20 cellular contexts compared by ENCODE assay signal in the genomic region with DNA sequence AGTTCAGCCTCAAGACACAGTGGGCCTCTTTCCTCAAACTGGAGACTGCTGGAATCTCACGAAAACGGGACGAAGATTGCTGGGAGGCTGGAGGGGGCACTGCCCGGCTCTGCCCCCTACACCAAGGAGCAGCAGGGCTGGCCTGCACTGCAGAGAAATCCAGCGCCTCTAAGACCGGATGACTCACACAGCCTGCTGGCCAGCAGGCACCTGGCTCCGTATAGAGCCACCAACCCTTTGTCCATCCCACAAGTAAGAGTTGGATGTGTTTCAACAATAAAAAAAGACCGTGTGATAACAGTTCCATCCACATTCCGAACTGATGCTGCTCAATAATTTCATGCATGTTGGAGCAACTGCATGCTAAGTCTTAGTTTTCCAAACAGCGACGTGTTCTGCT. TPM values are rescaled to one million over a fixed set of nuclear protein-coding genes. Genes with fewer than 3 reads are reported as not detected.
DNase-seq lines count a peak whose midpoint lies in the region; ATAC-seq lines count a peak whose summit lies in the region.
"Had no signal": no experiment of that assay in that cellular context is flagged by ENCODE, and none has a peak within 500 bp of the region (broad histone marks: within the 10 kb centered on the region; RNA-seq: fewer than 3 reads in every experiment).

No MANE protein-coding gene starts in this region.

- no peak for DNase-seq in Right ventricle myocardium inferior (ENCODE audit: missing footprints)
- DNase-seq in cardiac septum (ENCODE audit: low spot score), result no peak
- peak; percentile 35 for DNase-seq in cerebellar cortex (ENCODE audit: low spot score)
- DNase-seq in right cardiac atrium, result peak in 2 of 3 donors; percentile 58 to 68
- no peak for DNase-seq in activated T-cell treated with anti-CD3 and anti-CD28 coated beads, Interleukin-2, amount 50 U/mL, for 48 hours
- DNase-seq in stimulated activated CD4-positive, alpha-beta T cell treated with anti-CD3 and anti-CD28 coated beads, Interleukin-2, amount 100 ng/mL, for 48 hours, result no peak
- DNase-seq in activated naive CD4-positive, alpha-beta T cell treated with Interleukin-2 at 50 U/mL for 16 hours, result no peak
- no peak for DNase-seq in ecto neural progenitor cell (ENCODE audit: low spot score)
- DNase-seq: activated CD4-positive, alpha-beta T cell treated with anti-CD3 and anti-CD28 coated beads, Interleukin-2, amount 50 U/mL, for 48 hours; CD8-positive, alpha-beta T cell; effector memory CD4-positive, alpha-beta T cell; KBM-7; NCI-H146; NCI-H446 treated with DMSO at 0.1 percent for 48 hours had no signal

- no peaks in the 10 kb centered on the region for H3K9me3 ChIP-seq in right cardiac atrium (ENCODE audit: control insufficient read depth, low read length)
- H3K9me3 ChIP-seq: ascending aorta had no signal

- intact Hi-C loops in Right ventricle myocardium inferior (cut with DNase I), result no loop called here
- intact Hi-C loops in cardiac septum (cut with DNase I), result loop anchor here (1.0 kb wide), 1 partner anchor 15 kb away; a partner anchor contains a TSS
- intact Hi-C loops in right cardiac atrium (cut with DNase I), result no loop called here

- H3K27ac ChIP-seq in right cardiac atrium (ENCODE audit: low read length), result peak overlapping the region; percentile 93
- H3K27ac ChIP-seq: ascending aorta had no signal

- no peak overlapping the region for H3K4me3 ChIP-seq in right cardiac atrium (ENCODE audit: low read length)
- H3K4me3 ChIP-seq: ascending aorta had no signal

- peaks cover 9% of the 10 kb centered on the region for H3K4me1 ChIP-seq in right cardiac atrium (ENCODE audit: control insufficient read depth, insufficient read depth, low read length)
- H3K4me1 ChIP-seq: ascending aorta had no signal

- peak; percentile 93 for ATAC-seq in Right ventricle myocardium inferior
- ATAC-seq in right cardiac atrium, result peak; percentile 88 to 91
- ATAC-seq: CD8-positive, alpha-beta T cell had no signal

- 44% methylated on average over 11 of the region's 11 CpGs for WGBS in right cardiac atrium

- no peaks in the 10 kb centered on the region for H3K27me3 ChIP-seq in right cardiac atrium (ENCODE audit: control insufficient read depth, insufficient read depth)
- H3K27me3 ChIP-seq: ascending aorta had no signal

RNA-seq across cellular contexts. Expression of a gene that starts 11.5 kb away (rescaled TPM):
- 9.4 TPM for total RNA-seq in Right ventricle myocardium inferior
- total RNA-seq in cardiac septum, result 9.6 TPM
- 1 to 10 TPM; 8.1 to 9.8 (median 8.6) TPM for total RNA-seq in right cardiac atrium
- polyA plus RNA-seq in right cardiac atrium, result 6.1 TPM

RNA-seq across cellular contexts. Expression of a gene that starts 11.7 kb away (rescaled TPM):
- 811 TPM for total RNA-seq in Right ventricle myocardium inferior
- 580 TPM for total RNA-seq in cardiac septum
- total RNA-seq in right cardiac atrium, result 100 to 1,000 TPM; 370 to 452 (median 422) TPM
- 605 TPM for polyA plus RNA-seq in right cardiac atrium

RNA-seq across cellular contexts. Expression of a gene that starts 15.1 kb away (rescaled TPM):
- 74.9 TPM for total RNA-seq in Right ventricle myocardium inferior
- 8.5 TPM for total RNA-seq in cardiac septum
- 10 to 100 TPM in 3 of 4 donors, 1 to 10 TPM in 1; 6.3 to 51.1 (median 30.8) TPM for total RNA-seq in right cardiac atrium
- 47.6 TPM for polyA plus RNA-seq in right cardiac atrium
- total RNA-seq: A673; activated T-helper 1 cell treated with anti-CD3 and anti-CD28 coated beads, Interleukin-12 subunit alpha, Interleukin-12 subunit beta, Interleukin-2, Interleukin-4 antibody, amounts not matched to agents 30 ng/mL and 10 ng/mL and 1 ng/mL, durations not matched to agents 14 hours and 24 hours and 36 hours; ascending aorta; CD8-positive, alpha-beta T cell; mucosa of gallbladder; osteocyte had no signal
- polyA plus RNA-seq: keratinocyte had no signal

Comparison
In these comparisons a context has a peak if more than half of its experiments do, and no peak if none do; other contexts are left out.
1. DNase-seq: peak in cerebellar cortex (single experiment) and right cardiac atrium (2 of 3); none in Right ventricle myocardium inferior (single experiment), cardiac septum (single experiment), activated T-cell treated with anti-CD3 and anti-CD28 coated beads, Interleukin-2, amount 50 U/mL, for 48 hours (0 of 2), stimulated activated CD4-positive, alpha-beta T cell treated with anti-CD3 and anti-CD28 coated beads, Interleukin-2, amount 100 ng/mL, for 48 hours (0 of 2), activated naive CD4-positive, alpha-beta T cell treated with Interleukin-2 at 50 U/mL for 16 hours (single experiment) and ecto neural progenitor cell (single experiment).